In genomic region chr1:44318097-44319088, GRCh38 we compare ENCODE assay signal across 8 cellular contexts. TPM values are rescaled to one million over a fixed set of nuclear protein-coding genes. Genes with fewer than 3 reads are reported as not detected.
DNase-seq lines count a peak whose midpoint lies in the region; ATAC-seq, FAIRE-seq and TF ChIP-seq lines count a peak whose summit lies in the region.

No MANE protein-coding gene starts in this region.

- H3K9me3 Mint-ChIP-seq in osteocyte (ENCODE audit: unreplicated experiment) = no peaks in the 10 kb centered on the region

- H3K27ac Mint-ChIP-seq in osteocyte (ENCODE audit: unreplicated experiment) = no peak overlapping the region

- no peak overlapping the region for H3K18ac ChIP-seq in neuronal stem cell (ENCODE audit: low read length)

- CTCF ChIA-PET in endothelial cell of umbilical vein (lab: Charles Lee) = interaction anchor here (0.6 to 1.4 kb wide), 5 partner anchors 10 to 101 kb away, joined by 3 to 8 read pairs (median 4); no protein-coding TSS in a partner anchor

- peaks cover 30% of the 10 kb centered on the region for H3K36me3 Mint-ChIP-seq in osteocyte (ENCODE audit: unreplicated experiment)

- no peak overlapping the region for H3K4me3 Mint-ChIP-seq in osteocyte (ENCODE audit: unreplicated experiment)

- H3K36me3 ChIP-seq in endothelial cell of umbilical vein (ENCODE audit: control insufficient read depth in 2 of 2, extremely low read depth in 1 of 2, insufficient read depth in 2 of 2, low read length in 2 of 2) = peaks cover 2 to 12% of the 10 kb centered on the region in 2 experiments
- H3K36me3 ChIP-seq in neuronal stem cell (replicated peaks in 1 of 2; ENCODE audit: control insufficient read depth in 2 of 2, insufficient read depth in 2 of 2, low read length in 2 of 2) = peaks cover 6 to 78% of the 10 kb centered on the region in 2 donors

- H3K4ac ChIP-seq in neuronal stem cell (ENCODE audit: low read length) = no peak overlapping the region

- no peaks in the 10 kb centered on the region for H3K9me3 ChIP-seq in endothelial cell of umbilical vein (replicated peaks; ENCODE audit: control insufficient read depth, insufficient read depth, low read length)
- no peaks in the 10 kb centered on the region for H3K9me3 ChIP-seq in neuronal stem cell (replicated peaks in 1 of 2; ENCODE audit: control insufficient read depth in 2 of 2, insufficient read depth in 1 of 2, low read depth in 1 of 2, low read length in 2 of 2)

- no peak overlapping the region for H2BK120ac ChIP-seq in neuronal stem cell (ENCODE audit: low read depth, low read length)

- no peak overlapping the region for H3K27ac ChIP-seq in endothelial cell of umbilical vein (ENCODE audit: insufficient read depth, low read depth, low read length)
- H3K27ac ChIP-seq in neuronal stem cell (replicated peaks; ENCODE audit: low read length) = no peak overlapping the region

- H3K27me3 Mint-ChIP-seq in osteocyte (ENCODE audit: unreplicated experiment) = no peaks in the 10 kb centered on the region

- no peak overlapping the region for H3K4me3 ChIP-seq in endothelial cell of umbilical vein (replicated peaks in 1 of 3; ENCODE audit: insufficient read depth in 1 of 3, low read depth in 1 of 3, low read length in 3 of 3)
- no peak overlapping the region for H3K4me3 ChIP-seq in neuronal stem cell (ENCODE audit: low read length in 2 of 2)

- BruUV-seq in endothelial cell of umbilical vein (replicated peaks; lab: Mats Ljungman, UMichigan) = no TSS peak

- peak; percentile 72 for DNase-seq in AG08396 (ENCODE audit: low spot score)
- DNase-seq in GM19239 (ENCODE audit: insufficient read length, low spot score) = peak; percentile 58
- DNase-seq in NCI-H510A (lab: John Stamatoyannopoulos, UW) = peak; percentile 23
- peak; percentile 24 to 29 for DNase-seq in activated CD4-positive, alpha-beta T cell treated with anti-CD3 and anti-CD28 coated beads, Interleukin-2, amount 50 U/mL, for 4 hours
- peak; percentile 33 for DNase-seq in endothelial cell of umbilical vein (ENCODE audit: low read depth, low spot score)
- no peak for DNase-seq in osteocyte (ENCODE audit: extremely low spot score, unreplicated experiment)
- no peak for DNase-seq in neuronal stem cell (ENCODE audit: low spot score)

- FAIRE-seq in GM19239 (lab: Jason Lieb, UNC) = peak; percentile 98
- FAIRE-seq in endothelial cell of umbilical vein (lab: Jason Lieb, UNC) = no peak

- H3K79me2 ChIP-seq in endothelial cell of umbilical vein (ENCODE audit: control insufficient read depth, insufficient read depth, low read length) = no peaks in the 10 kb centered on the region

- H2AK5ac ChIP-seq in neuronal stem cell (ENCODE audit: low read depth, low read length) = no peak overlapping the region

- H2BK12ac ChIP-seq in neuronal stem cell (ENCODE audit: low read length) = no peak overlapping the region

- H3K23ac ChIP-seq in neuronal stem cell (ENCODE audit: low read depth, low read length, poor library complexity) = no peak overlapping the region

- H3K79me1 ChIP-seq in neuronal stem cell (ENCODE audit: low read depth, low read length) = no peaks in the 10 kb centered on the region

- H3K4me1 ChIP-seq in endothelial cell of umbilical vein (ENCODE audit: control insufficient read depth, extremely low read depth, insufficient read depth, low read length) (no peaks in the 10 kb centered on the region), neuronal stem cell (ENCODE audit: control insufficient read depth in 2 of 2, insufficient read depth in 1 of 2, low read depth in 1 of 2, low read length in 2 of 2) (peaks cover 19 to 21% of the 10 kb centered on the region in 2 donors)

- H3K4me2 ChIP-seq in endothelial cell of umbilical vein (ENCODE audit: insufficient read depth, low read length) (no peak overlapping the region), neuronal stem cell (ENCODE audit: insufficient read depth, low read length, poor library complexity, severe bottlenecking) (no peak overlapping the region)

- H4K8ac ChIP-seq in neuronal stem cell (ENCODE audit: low read depth, low read length) = no peak overlapping the region

- H3K9me1 ChIP-seq in endothelial cell of umbilical vein (replicated peaks; ENCODE audit: control insufficient read depth, extremely low read depth, insufficient read depth, low read length) = no peaks in the 10 kb centered on the region

- ATAC-seq in GM21717 (IDR thresholded peaks at IDR 0.05; ENCODE audit: unreplicated experiment) = no peak

- H3K27me3 ChIP-seq in endothelial cell of umbilical vein (ENCODE audit: control insufficient read depth in 2 of 2, insufficient read depth in 2 of 2, low read length in 2 of 2) = no peaks in the 10 kb centered on the region
- H3K27me3 ChIP-seq in neuronal stem cell (ENCODE audit: control insufficient read depth in 3 of 3, insufficient read depth in 3 of 3, low read depth in 1 of 3, low read length in 3 of 3) = no peaks in the 10 kb centered on the region

- intact Hi-C loops in endothelial cell of umbilical vein (cut with micrococcal nuclease) = loop anchor here (1.0 to 5.0 kb wide), 3 partner anchors 101 to 311 kb away; no protein-coding TSS in a partner anchor

- H2AFZ ChIP-seq in endothelial cell of umbilical vein (ENCODE audit: low read depth, low read length) = no peak overlapping the region
- no peak overlapping the region for H2AFZ ChIP-seq in neuronal stem cell (ENCODE audit: low read length)

- H4K91ac ChIP-seq in neuronal stem cell (ENCODE audit: low read depth, low read length, poor library complexity) = no peak overlapping the region

- no CpG with 5 or more reads among the region's 9 CpGs for WGBS in neuronal stem cell (ENCODE audit: extremely low coverage in 2 of 2, insufficient read length in 2 of 2, insufficient replicate concordance in 1 of 2), 2 donors

- H3K4me1 Mint-ChIP-seq in osteocyte (ENCODE audit: unreplicated experiment) = peaks cover 4% of the 10 kb centered on the region

- H3K9ac ChIP-seq in endothelial cell of umbilical vein (replicated peaks; ENCODE audit: extremely low read depth, insufficient read depth, low read length) = no peak overlapping the region
- H3K9ac ChIP-seq in neuronal stem cell (ENCODE audit: low read depth, low read length, poor library complexity) = no peak overlapping the region

- H4K20me1 ChIP-seq in endothelial cell of umbilical vein (replicated peaks; ENCODE audit: control insufficient read depth, extremely low read depth, insufficient read depth, low read length) = no peaks in the 10 kb centered on the region

- dilution Hi-C loops in endothelial cell of umbilical vein (cut with MboI; ENCODE audit: extremely low pct_ligation_motif_present, low sequenced_read_pairs) = no loop called here

- no peak overlapping the region for H3K14ac ChIP-seq in neuronal stem cell (ENCODE audit: low read length)

- TF ChIP-seq CTCF in endothelial cell of umbilical vein (IDR thresholded peaks at IDR 0.05; ENCODE audit: extremely low read depth in 1 of 2, insufficient read depth in 1 of 2, low read depth in 1 of 2, low read length in 2 of 2) (peak; percentile 76 to 83), osteocyte (IDR thresholded peaks at IDR 0.05) (peak; percentile 79)

- POLR2A ChIA-PET in endothelial cell of umbilical vein (lab: Charles Lee) = no interaction called here

- no peak for TF ChIP-seq POLR2A in endothelial cell of umbilical vein (IDR thresholded peaks at IDR 0.05; ENCODE audit: low read depth, low read length)

- H2BK15ac ChIP-seq in neuronal stem cell (ENCODE audit: low read length) = no peak overlapping the region

- no peak overlapping the region for H2BK5ac ChIP-seq in neuronal stem cell (ENCODE audit: low read length)

TF ChIP-seq in endothelial cell of umbilical vein, 7 proteins besides CTCF, POLR2A, EP300 and RAD21:
- TF ChIP-seq FOS (IDR thresholded peaks at IDR 0.05; ENCODE audit: borderline replicate concordance, insufficient read depth, low read length) (no peak), MYC (IDR thresholded peaks at IDR 0.05; ENCODE audit: low read depth, low read length) (no peak), POLR2AphosphoS5 (IDR thresholded peaks at IDR 0.05; ENCODE audit: insufficient read depth, low read depth, low read length) (no peak), JUN (IDR thresholded peaks at IDR 0.05; ENCODE audit: borderline replicate concordance, insufficient read depth, insufficient read length, low read depth) (no peak), GATA2 (IDR thresholded peaks at IDR 0.05; ENCODE audit: insufficient read depth, insufficient read length, low read depth, low read length) (no peak), EZH2 (IDR thresholded peaks at IDR 0.05; ENCODE audit: borderline replicate concordance, low read depth, low read length, severe bottlenecking) (no peak)
- TF ChIP-seq, protein P1, sequence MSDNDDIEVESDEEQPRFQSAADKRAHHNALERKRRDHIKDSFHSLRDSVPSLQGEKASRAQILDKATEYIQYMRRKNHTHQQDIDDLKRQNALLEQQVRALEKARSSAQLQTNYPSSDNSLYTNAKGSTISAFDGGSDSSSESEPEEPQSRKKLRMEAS (IDR thresholded peaks at IDR 0.05; ENCODE audit: insufficient read depth, insufficient read length) = no peak

RNA-seq across cellular contexts. Expression of gene ERI3, which starts 36.7 kb away (rescaled TPM):
- total RNA-seq in endothelial cell of umbilical vein = 45.3 and 53.5 TPM in 2 replicates
- polyA plus RNA-seq in endothelial cell of umbilical vein = 94.0 and 119 TPM in 2 replicates
- polyA plus RNA-seq in endothelial cell of umbilical vein (2011; cell fraction: cytosol; rRNA removed) = 70.3 and 73.5 TPM in 2 replicates
- 37.7 and 47.2 TPM in 2 replicates for polyA plus RNA-seq in endothelial cell of umbilical vein (2011; cell fraction: nucleus; rRNA removed)
- 39.2 and 41.1 TPM in 2 replicates for polyA plus RNA-seq in endothelial cell of umbilical vein (2012)
- 43.9 and 52.2 TPM in 2 replicates for polyA minus RNA-seq in endothelial cell of umbilical vein
- polyA minus RNA-seq in endothelial cell of umbilical vein (2011; cell fraction: cytosol; rRNA and poly(A)+ RNA removed) = 65.5 TPM
- polyA minus RNA-seq in endothelial cell of umbilical vein (2011; cell fraction: nucleus; rRNA and poly(A)+ RNA removed) = 18.6 and 27.3 TPM in 2 replicates
- total RNA-seq in osteocyte = 54.3 and 58.6 TPM in 2 replicates
- polyA plus RNA-seq in neuronal stem cell (2013, experiment 1 of 2) = 64.6 TPM
- 61.4 TPM for polyA plus RNA-seq in neuronal stem cell (2013, experiment 2 of 2)

Comparison
In these comparisons a context has a peak if more than half of its experiments do, and no peak if none do; other contexts are left out.
1. DNase-seq: peak in AG08396 (single experiment), GM19239 (single experiment), NCI-H510A (single experiment), activated CD4-positive, alpha-beta T cell treated with anti-CD3 and anti-CD28 coated beads, Interleukin-2, amount 50 U/mL, for 4 hours (2 of 2) and endothelial cell of umbilical vein (single experiment); none in osteocyte (single experiment) and neuronal stem cell (single experiment).